ENCODE assay signal across 16 cellular contexts in genomic region chr17:69716571-69716970, GRCh38.
DNase-seq lines count a peak whose midpoint lies in the region; ATAC-seq, FAIRE-seq and TF ChIP-seq lines count a peak whose summit lies in the region.
"Had no signal": no experiment of that assay in that cellular context is flagged by ENCODE, and none has a peak within 500 bp of the region (broad histone marks: within the 10 kb centered on the region; RNA-seq: fewer than 3 reads in every experiment).

No MANE protein-coding gene starts in this region.

- H3K9me3 ChIP-seq in GM23248 (ENCODE audit: low read depth) (no peaks in the 10 kb centered on the region), astrocyte (ENCODE audit: insufficient read depth, low read depth, low read length) (no peaks in the 10 kb centered on the region), thyroid gland (no peaks in the 10 kb centered on the region)
- H3K9me3 ChIP-seq: thoracic aorta had no signal

- no peaks in the 10 kb centered on the region for H3K36me3 Mint-ChIP-seq in astrocyte (ENCODE audit: low read depth, unreplicated experiment)
- H3K36me3 Mint-ChIP-seq: IgD-negative memory B cell had no signal

- H3K36me3 ChIP-seq in GM23248 (ENCODE audit: low read depth): no peaks in the 10 kb centered on the region
- no peaks in the 10 kb centered on the region for H3K36me3 ChIP-seq in astrocyte (ENCODE audit: insufficient read depth, low read length)
- no peaks in the 10 kb centered on the region for H3K36me3 ChIP-seq in thyroid gland
- H3K36me3 ChIP-seq: thoracic aorta had no signal

- FAIRE-seq in astrocyte (lab: Jason Lieb, UNC): no peak
- FAIRE-seq: colon had no signal

- TF ChIP-seq POLR2A in thyroid gland (IDR thresholded peaks at IDR 0.05): peak in 1 of 2 donors; percentile 55

- H3K9me3 Mint-ChIP-seq in astrocyte (ENCODE audit: unreplicated experiment): peaks cover 2% of the 10 kb centered on the region

- H3K4me3 ChIP-seq in GM23248 (no peak overlapping the region), astrocyte (ENCODE audit: insufficient read depth, low read depth, low read length) (no peak overlapping the region), thyroid gland (replicated peaks in 1 of 3) (no peak overlapping the region)
- H3K4me3 ChIP-seq: thoracic aorta had no signal

- no peaks in the 10 kb centered on the region for H3K27me3 Mint-ChIP-seq in astrocyte (ENCODE audit: low read depth, unreplicated experiment)
- H3K27me3 Mint-ChIP-seq: IgD-negative memory B cell had no signal

- 0 out of 2 replicates have a peak overlapping the region, but pooled peaks have one; percentile 4 for H3K27ac ChIP-seq in GM23248
- no peak overlapping the region for H3K27ac ChIP-seq in astrocyte (ENCODE audit: low read depth, low read length)
- peak overlapping the region; percentile 83 to 98 (median 87) for H3K27ac ChIP-seq in thyroid gland
- H3K27ac ChIP-seq: C4-2B, thoracic aorta had no signal

- H3K4me1 Mint-ChIP-seq in astrocyte (ENCODE audit: low read depth, unreplicated experiment): peaks cover 10% of the 10 kb centered on the region
- H3K4me1 Mint-ChIP-seq: IgD-negative memory B cell had no signal

- WGBS in GM23248 (ENCODE audit: low coverage in 1 of 2, low lambda C conversion rate in 2 of 2, missing lambda C conversion rate in 2 of 2), 2 experiments: 24 to 27% methylated on average over 6 of the region's 6 CpGs
- 33 to 34% methylated on average over 6 of the region's 6 CpGs for WGBS in thyroid gland, 2 donors

- no peaks in the 10 kb centered on the region for H3K9me2 ChIP-seq in GM23248 (ENCODE audit: insufficient read depth)

- 0 out of 2 replicates have a peak, but pooled peaks cover 8% of the 10 kb centered on the region for H3F3A ChIP-seq in GM23248 (ENCODE audit: insufficient read depth)

- H3K27ac Mint-ChIP-seq in astrocyte (ENCODE audit: unreplicated experiment): no peak overlapping the region
- H3K27ac Mint-ChIP-seq: IgD-negative memory B cell had no signal

- H3K9ac ChIP-seq in GM23248 (no peak overlapping the region), astrocyte (ENCODE audit: low read length) (no peak overlapping the region)

- H3K4me2 ChIP-seq in GM23248 (ENCODE audit: unreplicated experiment): no peak overlapping the region
- peak overlapping the region; percentile 7 for H3K4me2 ChIP-seq in astrocyte (ENCODE audit: low read length)

- intact Hi-C loops in thyroid gland (cut with DNase I): no loop called here

- in situ Hi-C loops in GM23248 (cut with MboI): no loop called here

- DNase-seq in GM23248 (peak; percentile 53), astrocyte (ENCODE audit: low read depth) (peak; percentile 57), kidney tubule cell (ENCODE audit: low spot score) (peak; percentile 48), thyroid gland (peak; percentile 73 to 74), HT-29 (ENCODE audit: low spot score) (no peak), GOT3 (lab: John Stamatoyannopoulos, UW) (no peak)
- DNase-seq: DMS153; midbrain; NCI-H2081 treated with DMSO at 0.1 percent for 48 hours; RPMI8226; stimulated activated CD4-positive, alpha-beta T cell treated with anti-CD3 and anti-CD28 coated beads, Interleukin-4, amount 100 ng/mL, for 24 hours had no signal

- H3K79me2 ChIP-seq in GM23248 (ENCODE audit: insufficient read depth) (no peaks in the 10 kb centered on the region), astrocyte (ENCODE audit: insufficient read depth, low read length) (no peaks in the 10 kb centered on the region)

- TF ChIP-seq CTCF in astrocyte (IDR thresholded peaks at IDR 0.05; ENCODE audit: insufficient read depth, low read depth, low read length) (no peak), thyroid gland (IDR thresholded peaks at IDR 0.05) (no peak)

- peak overlapping the region; percentile 44 for H2AFZ ChIP-seq in GM23248
- H2AFZ ChIP-seq in astrocyte (ENCODE audit: low read depth, low read length): no peak overlapping the region

- H3K4me1 ChIP-seq in GM23248 (ENCODE audit: insufficient read depth) (peaks cover 9% of the 10 kb centered on the region), astrocyte (ENCODE audit: insufficient read depth, low read length) (peaks cover 3% of the 10 kb centered on the region), thyroid gland (peaks cover 25 to 32% of the 10 kb centered on the region in 2 donors)

- H3K27me3 ChIP-seq in GM23248 (replicated peaks; ENCODE audit: insufficient read depth) (no peaks in the 10 kb centered on the region), astrocyte (ENCODE audit: insufficient read depth, low read length) (no peaks in the 10 kb centered on the region), thyroid gland (no peaks in the 10 kb centered on the region)

- no peaks in the 10 kb centered on the region for H4K20me1 ChIP-seq in GM23248 (ENCODE audit: insufficient read depth)
- H4K20me1 ChIP-seq in astrocyte (ENCODE audit: insufficient read depth, low read length): no peaks in the 10 kb centered on the region

- ATAC-seq in GM19324 (IDR thresholded peaks at IDR 0.05; ENCODE audit: low FRiP score, unreplicated experiment): no peak

- no peak overlapping the region for H3K4me3 Mint-ChIP-seq in astrocyte (ENCODE audit: unreplicated experiment)
- H3K4me3 Mint-ChIP-seq: IgD-negative memory B cell had no signal

Comparison
In these comparisons a context has a peak if more than half of its experiments do, and no peak if none do; other contexts are left out.
1. DNase-seq: peak in GM23248 (single experiment), astrocyte (single experiment), kidney tubule cell (single experiment) and thyroid gland (2 of 2); none in HT-29 (single experiment) and GOT3 (single experiment).